In genomic region chr6:44202972-44203750, GRCh38 we compare ENCODE assay signal across 17 cellular contexts. TPM values are rescaled to one million over a fixed set of nuclear protein-coding genes. Genes with fewer than 3 reads are reported as not detected.
A peak's percentile ranks its signal among the peaks of the same experiment; 100 is the strongest.
DNase-seq lines count a peak whose midpoint lies in the region; ATAC-seq, FAIRE-seq and TF ChIP-seq lines count a peak whose summit lies in the region.
"Had no signal": no experiment of that assay in that cellular context is flagged by ENCODE, and none has a peak within 500 bp of the region (broad histone marks: within the 10 kb centered on the region; RNA-seq: fewer than 3 reads in every experiment).

No MANE protein-coding gene starts in this region.

- H3K9me3 ChIP-seq in liver (ENCODE audit: control insufficient read depth in 4 of 4, low read length in 3 of 4), result no peaks in the 10 kb centered on the region
- H3K9me3 ChIP-seq in small intestine (ENCODE audit: control insufficient read depth, low read depth), result no peaks in the 10 kb centered on the region
- H3K9me3 ChIP-seq: gastroesophageal sphincter had no signal

- no peak overlapping the region for H3K27ac Mint-ChIP-seq in activated T-helper 2 cell treated with anti-CD3 and anti-CD28 coated beads, Interferon-gamma antibody, Interleukin-2, Interleukin-4, amounts not matched to agents 10 μg/mL and 5 μg/mL and 100 μg/mL, durations not matched to agents 14 hours and 24 hours and 36 hours
- H3K27ac Mint-ChIP-seq: activated CD4-positive, alpha-beta memory T cell treated with anti-CD3 and anti-CD28 coated beads for 36 hours; activated T-helper 1 cell treated with anti-CD3 and anti-CD28 coated beads, Interleukin-12 subunit alpha, Interleukin-12 subunit beta, Interleukin-2, Interleukin-4 antibody, amounts not matched to agents 30 ng/mL and 10 ng/mL and 1 ng/mL, durations not matched to agents 14 hours and 24 hours and 36 hours had no signal

- no peak overlapping the region for H3K9ac ChIP-seq in liver (ENCODE audit: low read depth in 1 of 2, low read length in 2 of 2)

- H3K4me3 ChIP-seq in liver (ENCODE audit: low read depth in 1 of 3, low read length in 3 of 3) (no peak overlapping the region), small intestine (ENCODE audit: low read depth in 1 of 2, low read length in 2 of 2) (no peak overlapping the region)
- H3K4me3 ChIP-seq: gastroesophageal sphincter had no signal

- no peak overlapping the region for H3K27ac ChIP-seq in liver (ENCODE audit: low read depth in 1 of 2, low read length in 2 of 2)
- H3K27ac ChIP-seq in small intestine (ENCODE audit: low read depth in 1 of 2, low read length in 1 of 2), result peak overlapping the region in 1 of 2 donors; percentile 24

- 88% methylated on average over 11 of the region's 11 CpGs for WGBS in liver
- 80 to 87% (median 80%) methylated on average over 11 of the region's 11 CpGs for WGBS in small intestine, 3 donors

- no peak for ATAC-seq in omental fat pad (ENCODE audit: low FRiP score)
- no peak for ATAC-seq in GM18909 (IDR thresholded peaks at IDR 0.05; ENCODE audit: poor library complexity, unreplicated experiment)

- H3K36me3 Mint-ChIP-seq in activated T-helper 2 cell treated with anti-CD3 and anti-CD28 coated beads, Interferon-gamma antibody, Interleukin-2, Interleukin-4, amounts not matched to agents 10 μg/mL and 5 μg/mL and 100 μg/mL, durations not matched to agents 14 hours and 24 hours and 36 hours (ENCODE audit: low read depth), result no peaks in the 10 kb centered on the region
- H3K36me3 Mint-ChIP-seq: activated CD4-positive, alpha-beta memory T cell treated with anti-CD3 and anti-CD28 coated beads for 36 hours had no signal

- TF ChIP-seq CTCF in liver (IDR thresholded peaks at IDR 0.05; ENCODE audit: low read depth, low read length, missing input control) (no peak), omental fat pad (IDR thresholded peaks at IDR 0.05) (no peak)

- no peak for FAIRE-seq in small intestine (lab: Jason Lieb, UNC)
- FAIRE-seq: GM19239 had no signal

- intact Hi-C loops in activated T-helper 2 cell treated with anti-CD3 and anti-CD28 coated beads, Interferon-gamma antibody, Interleukin-2, Interleukin-4, amounts not matched to agents 10 μg/mL and 5 μg/mL and 100 μg/mL, durations not matched to agents 14 hours and 24 hours and 36 hours (cut with micrococcal nuclease), result no loop called here

- H3K27me3 Mint-ChIP-seq in activated T-helper 2 cell treated with anti-CD3 and anti-CD28 coated beads, Interferon-gamma antibody, Interleukin-2, Interleukin-4, amounts not matched to agents 10 μg/mL and 5 μg/mL and 100 μg/mL, durations not matched to agents 14 hours and 24 hours and 36 hours (ENCODE audit: low read depth), result peaks cover 10% of the 10 kb centered on the region

- no peaks in the 10 kb centered on the region for H3K9me3 Mint-ChIP-seq in activated T-helper 2 cell treated with anti-CD3 and anti-CD28 coated beads, Interferon-gamma antibody, Interleukin-2, Interleukin-4, amounts not matched to agents 10 μg/mL and 5 μg/mL and 100 μg/mL, durations not matched to agents 14 hours and 24 hours and 36 hours
- H3K9me3 Mint-ChIP-seq: activated CD4-positive, alpha-beta memory T cell treated with anti-CD3 and anti-CD28 coated beads for 36 hours; activated T-helper 1 cell treated with anti-CD3 and anti-CD28 coated beads, Interleukin-12 subunit alpha, Interleukin-12 subunit beta, Interleukin-2, Interleukin-4 antibody, amounts not matched to agents 30 ng/mL and 10 ng/mL and 1 ng/mL, durations not matched to agents 14 hours and 24 hours and 36 hours had no signal

- TF ChIP-seq RAD21 in liver (IDR thresholded peaks at IDR 0.05), result no peak

- DNase-seq in LoVo (ENCODE audit: low spot score), result peak; percentile 30
- DNase-seq in ecto neural progenitor cell (ENCODE audit: low spot score), result peak; percentile 44
- DNase-seq in small intestine, result peak; percentile 62
- DNase-seq in activated T-helper 2 cell treated with anti-CD3 and anti-CD28 coated beads, Interferon-gamma antibody, Interleukin-2, Interleukin-4, amounts not matched to agents 10 μg/mL and 5 μg/mL and 100 μg/mL, durations not matched to agents 14 hours and 24 hours and 36 hours (ENCODE audit: low spot score), result no peak
- DNase-seq in stimulated activated CD4-positive, alpha-beta T cell treated with anti-CD3 and anti-CD28 coated beads, Interleukin-12 subunit alpha, Interleukin-12 subunit beta, amount 100 ng/mL, for 4 hours, result no peak
- no peak for DNase-seq in omental fat pad (ENCODE audit: low spot score)
- DNase-seq: activated CD4-positive, alpha-beta memory T cell treated with anti-CD3 and anti-CD28 coated beads for 36 hours; kidney glomerular epithelial cell; NCI-H1694 had no signal

- H3K36me3 ChIP-seq in liver (ENCODE audit: control insufficient read depth in 4 of 4, insufficient read depth in 3 of 4, low read depth in 1 of 4, low read length in 3 of 4) (no peaks in the 10 kb centered on the region), small intestine (ENCODE audit: control insufficient read depth in 2 of 2, insufficient read depth in 2 of 2, low read length in 2 of 2) (no peaks in the 10 kb centered on the region)
- H3K36me3 ChIP-seq: gastroesophageal sphincter had no signal

- H3K27me3 ChIP-seq in liver (ENCODE audit: control insufficient read depth in 4 of 4, insufficient read depth in 4 of 4, low read length in 3 of 4) (no peaks in the 10 kb centered on the region), small intestine (ENCODE audit: control insufficient read depth in 2 of 2, insufficient read depth in 2 of 2, low read length in 2 of 2) (no peaks in the 10 kb centered on the region)
- H3K27me3 ChIP-seq: gastroesophageal sphincter had no signal

- H3K4me3 Mint-ChIP-seq in activated T-helper 2 cell treated with anti-CD3 and anti-CD28 coated beads, Interferon-gamma antibody, Interleukin-2, Interleukin-4, amounts not matched to agents 10 μg/mL and 5 μg/mL and 100 μg/mL, durations not matched to agents 14 hours and 24 hours and 36 hours (ENCODE audit: low read depth), result no peak overlapping the region
- H3K4me3 Mint-ChIP-seq: activated CD4-positive, alpha-beta memory T cell treated with anti-CD3 and anti-CD28 coated beads for 36 hours; activated T-helper 1 cell treated with anti-CD3 and anti-CD28 coated beads, Interleukin-12 subunit alpha, Interleukin-12 subunit beta, Interleukin-2, Interleukin-4 antibody, amounts not matched to agents 30 ng/mL and 10 ng/mL and 1 ng/mL, durations not matched to agents 14 hours and 24 hours and 36 hours had no signal

- peaks cover 12% of the 10 kb centered on the region for H3K4me1 Mint-ChIP-seq in activated T-helper 2 cell treated with anti-CD3 and anti-CD28 coated beads, Interferon-gamma antibody, Interleukin-2, Interleukin-4, amounts not matched to agents 10 μg/mL and 5 μg/mL and 100 μg/mL, durations not matched to agents 14 hours and 24 hours and 36 hours (ENCODE audit: low read depth)

- H3K4me1 ChIP-seq in liver (ENCODE audit: control insufficient read depth in 4 of 4, insufficient read depth in 4 of 4, low read length in 3 of 4) (peaks cover 0 to 1% (median 1%) of the 10 kb centered on the region in 4 donors), small intestine (ENCODE audit: control insufficient read depth in 2 of 2, insufficient read depth in 1 of 2, low read depth in 1 of 2, low read length in 1 of 2) (no peaks in the 10 kb centered on the region)
- H3K4me1 ChIP-seq: gastroesophageal sphincter had no signal

TF ChIP-seq in liver, 16 proteins besides CTCF, POLR2A, EP300 and RAD21:
- TF ChIP-seq NR2F2 (IDR thresholded peaks at IDR 0.05) (peak; percentile 29), TAF1 (conservative IDR thresholded peaks at IDR 0.05) (no peak)

RNA-seq across cellular contexts. Expression of gene MYMX, which starts 13.6 kb away (rescaled TPM):
- total RNA-seq in liver, result not detected
- polyA plus RNA-seq in liver, result under 1 TPM in 1 of 2 donors, not detected in 1; 0.14 TPM
- under 1 TPM in 1 of 3 donors, not detected in 2; 0.98 TPM for polyA plus RNA-seq in small intestine
- not detected in 2 replicates for total RNA-seq in activated T-helper 2 cell treated with anti-CD3 and anti-CD28 coated beads, Interferon-gamma antibody, Interleukin-2, Interleukin-4, amounts not matched to agents 10 μg/mL and 5 μg/mL and 100 μg/mL, durations not matched to agents 14 hours and 24 hours and 36 hours
- total RNA-seq in omental fat pad, result 10 to 100 TPM in 1 of 4 donors, 1 to 10 TPM in 2, not detected in 1; 1.9 to 15.8 (median 2.4) TPM
- total RNA-seq: activated CD4-positive, alpha-beta memory T cell treated with anti-CD3 and anti-CD28 coated beads for 36 hours; activated T-helper 1 cell treated with anti-CD3 and anti-CD28 coated beads, Interleukin-12 subunit alpha, Interleukin-12 subunit beta, Interleukin-2, Interleukin-4 antibody, amounts not matched to agents 30 ng/mL and 10 ng/mL and 1 ng/mL, durations not matched to agents 14 hours and 24 hours and 36 hours; endothelial cell of umbilical vein; NCI-H460; temporal lobe had no signal

RNA-seq across cellular contexts. Expression of gene SLC29A1, which starts 20.2 kb away (rescaled TPM):
- total RNA-seq in liver, result 10 to 100 TPM; 15.8 to 67.2 TPM
- 10 to 100 TPM; 15.1 to 17.5 TPM for polyA plus RNA-seq in liver
- 10 to 100 TPM in 1 of 3 donors, 1 to 10 TPM in 2; 2.4 to 23.8 (median 3.4) TPM for polyA plus RNA-seq in small intestine
- 125 and 134 TPM in 2 replicates for total RNA-seq in activated T-helper 2 cell treated with anti-CD3 and anti-CD28 coated beads, Interferon-gamma antibody, Interleukin-2, Interleukin-4, amounts not matched to agents 10 μg/mL and 5 μg/mL and 100 μg/mL, durations not matched to agents 14 hours and 24 hours and 36 hours
- 100 to 1,000 TPM in 1 of 4 donors, 10 to 100 TPM in 3; 61.7 to 317 (median 87.0) TPM for total RNA-seq in omental fat pad

RNA-seq across cellular contexts. Expression of gene HSP90AB1, which starts 43.7 kb away (rescaled TPM):
- total RNA-seq in liver (100 to 1,000 TPM; 170 to 281 TPM), omental fat pad (1,000 to 10,000 TPM in 1 of 4 donors, 100 to 1,000 TPM in 3; 553 to 1,198 (median 846) TPM)
- polyA plus RNA-seq in liver (100 to 1,000 TPM; 129 to 235 TPM), small intestine (100 to 1,000 TPM; 100 to 530 (median 171) TPM)
- 2,402 and 2,404 TPM in 2 replicates for total RNA-seq in activated T-helper 2 cell treated with anti-CD3 and anti-CD28 coated beads, Interferon-gamma antibody, Interleukin-2, Interleukin-4, amounts not matched to agents 10 μg/mL and 5 μg/mL and 100 μg/mL, durations not matched to agents 14 hours and 24 hours and 36 hours

RNA-seq across cellular contexts. Expression of gene CAPN11, which starts 44.5 kb away (rescaled TPM):
- under 1 TPM; 0.08 to 0.19 TPM for total RNA-seq in liver
- under 1 TPM in 1 of 2 donors, not detected in 1; 0.09 TPM for polyA plus RNA-seq in liver
- polyA plus RNA-seq in small intestine, result under 1 TPM in 1 of 3 donors, not detected in 2; 0.18 TPM
- 0.09 and 0.30 TPM in 2 replicates for total RNA-seq in activated T-helper 2 cell treated with anti-CD3 and anti-CD28 coated beads, Interferon-gamma antibody, Interleukin-2, Interleukin-4, amounts not matched to agents 10 μg/mL and 5 μg/mL and 100 μg/mL, durations not matched to agents 14 hours and 24 hours and 36 hours
- 1 to 10 TPM in 3 of 4 donors, under 1 TPM in 1; 0.09 to 8.4 (median 3.3) TPM for total RNA-seq in omental fat pad
- total RNA-seq: activated T-helper 1 cell treated with anti-CD3 and anti-CD28 coated beads, Interleukin-12 subunit alpha, Interleukin-12 subunit beta, Interleukin-2, Interleukin-4 antibody, amounts not matched to agents 30 ng/mL and 10 ng/mL and 1 ng/mL, durations not matched to agents 14 hours and 24 hours and 36 hours; NCI-H460 had no signal

RNA-seq across cellular contexts. Expression of gene SLC35B2, which starts 54.2 kb away (rescaled TPM):
- total RNA-seq in liver (10 to 100 TPM; 19.8 to 22.4 TPM), omental fat pad (10 to 100 TPM; 25.3 to 31.9 (median 30.4) TPM)
- polyA plus RNA-seq in liver (10 to 100 TPM; 18.9 to 27.0 TPM), small intestine (10 to 100 TPM in 2 of 3 donors, 1 to 10 TPM in 1; 6.5 to 33.2 (median 11.3) TPM)
- total RNA-seq in activated T-helper 2 cell treated with anti-CD3 and anti-CD28 coated beads, Interferon-gamma antibody, Interleukin-2, Interleukin-4, amounts not matched to agents 10 μg/mL and 5 μg/mL and 100 μg/mL, durations not matched to agents 14 hours and 24 hours and 36 hours, result 27.6 and 29.6 TPM in 2 replicates

Comparison
In these comparisons a context has a peak if more than half of its experiments do, and no peak if none do; other contexts are left out.
1. DNase-seq: peak in LoVo (single experiment), ecto neural progenitor cell (single experiment) and small intestine (single experiment); none in activated T-helper 2 cell treated with anti-CD3 and anti-CD28 coated beads, Interferon-gamma antibody, Interleukin-2, Interleukin-4, amounts not matched to agents 10 μg/mL and 5 μg/mL and 100 μg/mL, durations not matched to agents 14 hours and 24 hours and 36 hours (single experiment), stimulated activated CD4-positive, alpha-beta T cell treated with anti-CD3 and anti-CD28 coated beads, Interleukin-12 subunit alpha, Interleukin-12 subunit beta, amount 100 ng/mL, for 4 hours (single experiment) and omental fat pad (single experiment).